8 cellular contexts compared by ENCODE assay signal in the genomic region with DNA sequence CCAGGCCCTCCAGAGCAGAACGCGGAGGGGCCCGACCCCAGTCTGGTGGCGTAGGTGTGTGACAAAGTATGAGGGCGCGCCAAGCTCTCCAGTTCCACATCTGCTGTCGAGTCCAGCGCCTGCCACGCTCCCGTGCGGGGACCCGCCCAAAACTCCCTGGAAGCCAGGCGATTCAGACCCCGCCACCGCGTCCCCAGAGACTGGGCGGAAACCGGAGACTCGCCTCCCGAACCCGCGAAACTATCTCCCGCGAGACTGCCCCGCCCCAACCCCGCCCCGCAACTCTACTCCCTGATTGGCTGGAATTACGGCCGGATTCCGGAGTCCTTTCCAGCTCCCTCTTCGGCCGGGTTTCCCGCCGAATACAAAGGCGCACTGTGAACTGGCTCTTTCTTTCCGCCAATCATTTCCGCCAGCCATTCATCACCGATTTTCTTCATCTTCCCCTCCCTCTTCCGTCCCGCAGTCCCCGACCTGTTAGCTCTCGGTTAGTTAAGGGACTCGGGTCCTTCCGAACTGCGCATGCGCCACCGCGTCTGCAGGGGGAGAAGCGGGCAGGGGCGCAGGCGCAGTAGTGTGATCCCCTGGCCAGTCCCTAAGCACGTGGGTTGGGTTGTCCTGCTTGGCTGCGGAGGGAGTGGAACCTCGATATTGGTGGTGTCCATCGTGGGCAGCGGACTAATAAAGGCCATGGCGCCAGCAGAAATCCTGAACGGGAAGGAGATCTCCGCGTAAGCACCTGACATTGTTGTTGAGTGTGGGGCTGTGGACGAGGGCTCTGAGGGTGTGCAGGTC. TPM values are rescaled to one million over a fixed set of nuclear protein-coding genes. Genes with fewer than 3 reads are reported as not detected.
DNase-seq lines count a peak whose midpoint lies in the region; ATAC-seq and TF ChIP-seq lines count a peak whose summit lies in the region.

MTHFD1 (plus strand) TSS at position 616 of the 795 bp plus-strand sequence; CDS start at position 691, 75 bp downstream.

- peak within 1 kb of the TSS; percentile 85 to 92 (median 90) for H3K9ac ChIP-seq in skeletal muscle tissue (ENCODE audit: low read depth in 1 of 3, low read length in 3 of 3)

- intact Hi-C loops in breast epithelium (cut with DNase I; ENCODE audit: low total_unique reads), result no loop called here

- TF ChIP-seq POLR2A in breast epithelium (IDR thresholded peaks at IDR 0.05), result peak; percentile 28

- H3K79me2 ChIP-seq in ACC112 (ENCODE audit: control insufficient read depth, insufficient read depth, low read length, unreplicated experiment), result peaks cover 52% of the 10 kb centered on the region

- H3K4me1 ChIP-seq in ACC112 (ENCODE audit: control insufficient read depth, insufficient read depth, low read length, unreplicated experiment) (peaks cover 5% of the 10 kb centered on the region), breast epithelium (peaks cover 0 to 15% of the 10 kb centered on the region in 2 donors), skeletal muscle tissue (ENCODE audit: control insufficient read depth in 3 of 3, insufficient read depth in 3 of 3, low read length in 3 of 3) (peaks cover 17 to 22% (median 19%) of the 10 kb centered on the region in 3 donors)

- H3K36me3 ChIP-seq in ACC112 (ENCODE audit: insufficient read depth, low read length) (peaks cover 22% of the 10 kb centered on the region), breast epithelium (no peaks in the 10 kb centered on the region), skeletal muscle tissue (ENCODE audit: control insufficient read depth in 3 of 3, insufficient read depth in 3 of 3, low read length in 3 of 3) (peaks cover 0 to 8% (median 5%) of the 10 kb centered on the region in 3 donors)

- H3K9me3 ChIP-seq in breast epithelium (no peaks in the 10 kb centered on the region), iPS-18c (ENCODE audit: control insufficient read depth, insufficient read depth, low read length) (no peaks in the 10 kb centered on the region), skeletal muscle tissue (ENCODE audit: control insufficient read depth in 3 of 3, low read length in 3 of 3) (no peaks in the 10 kb centered on the region)

- H3K4me3 ChIP-seq in ACC112 (ENCODE audit: low read depth, low read length), result peak within 1 kb of the TSS; percentile 84
- H3K4me3 ChIP-seq in breast epithelium, result peak within 1 kb of the TSS; percentile 56 to 77 (median 72)
- peak within 1 kb of the TSS; percentile 83 for H3K4me3 ChIP-seq in iPS-18c (ENCODE audit: insufficient read depth, low read depth, low read length)
- H3K4me3 ChIP-seq in skeletal muscle tissue (ENCODE audit: low read length in 3 of 3), result peak within 1 kb of the TSS; percentile 93 to 98 (median 97)

- TF ChIP-seq CTCF in VCaP (conservative IDR thresholded peaks at IDR 0.05), result no peak
- TF ChIP-seq CTCF in breast epithelium (IDR thresholded peaks at IDR 0.05), result peak in 2 of 3 donors; percentile 28 to 30

- H2AFZ ChIP-seq in ACC112 (ENCODE audit: low read length, unreplicated experiment), result peak within 1 kb of the TSS; percentile 91

- peak; percentile 99 for DNase-seq in NCI-H2196 treated with DMSO at 0.1 percent for 48 hours (lab: John Stamatoyannopoulos, UW; ENCODE audit: unreplicated experiment)
- DNase-seq in breast epithelium (ENCODE audit: low spot score in 2 of 2), result peak; percentile 97 to 99

- H3K27me3 ChIP-seq in ACC112 (ENCODE audit: insufficient read depth, low read length) (no peaks in the 10 kb centered on the region), breast epithelium (no peaks in the 10 kb centered on the region), skeletal muscle tissue (ENCODE audit: control insufficient read depth in 3 of 3, insufficient read depth in 3 of 3, low read length in 3 of 3) (no peaks in the 10 kb centered on the region)

- ATAC-seq in GM18870 (IDR thresholded peaks at IDR 0.05; ENCODE audit: unreplicated experiment) (peak; percentile 84), HG03135 (IDR thresholded peaks at IDR 0.05; ENCODE audit: unreplicated experiment) (peak; percentile 81)

- H3K27ac ChIP-seq in ACC112 (ENCODE audit: low read depth, low read length) (peak within 1 kb of the TSS; percentile 74), VCaP (peak within 1 kb of the TSS; percentile 75), breast epithelium (peak within 1 kb of the TSS; percentile 90 to 93), skeletal muscle tissue (ENCODE audit: low read depth, low read length) (peak within 1 kb of the TSS; percentile 94)

RNA-seq across cellular contexts. Expression of gene MTHFD1, which starts in this region (rescaled TPM):
- 100 to 1,000 TPM in 1 of 3 donors, 10 to 100 TPM in 2; 48.5 to 126 (median 50.3) TPM for total RNA-seq in breast epithelium
- total RNA-seq in skeletal muscle tissue, result 31.3 TPM

Comparison
In these comparisons a context has a peak if more than half of its experiments do, and no peak if none do; other contexts are left out.
1. Peak in every context shown above with its lines: DNase-seq, ATAC-seq, H3K4me3 ChIP-seq and H3K27ac ChIP-seq.